ENCODE assay signal across 20 cellular contexts in the genomic region with DNA sequence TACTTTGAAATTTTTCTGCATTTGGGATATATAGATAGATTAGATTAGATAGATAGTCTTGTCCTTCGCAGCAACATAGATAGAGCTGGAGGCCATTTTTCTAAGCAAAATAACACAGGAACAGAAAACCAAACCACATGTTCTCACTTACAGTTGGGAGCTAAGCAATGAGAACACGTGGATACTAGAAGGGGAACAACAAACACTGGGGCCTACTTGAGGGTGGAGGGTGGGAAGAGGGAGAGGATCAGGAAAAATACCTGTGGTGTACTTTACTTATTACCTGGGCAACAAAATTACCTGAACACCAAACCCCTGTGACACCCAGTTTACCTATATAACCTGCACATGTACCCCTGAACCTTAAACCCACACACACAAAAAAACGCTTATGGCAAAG. TPM values are rescaled to one million over a fixed set of nuclear protein-coding genes. Genes with fewer than 3 reads are reported as not detected.
A peak's percentile ranks its signal among the peaks of the same experiment; 100 is the strongest.
DNase-seq lines count a peak whose midpoint lies in the region; ATAC-seq and TF ChIP-seq lines count a peak whose summit lies in the region.
"Had no signal": no experiment of that assay in that cellular context is flagged by ENCODE, and none has a peak within 500 bp of the region (broad histone marks: within the 10 kb centered on the region; RNA-seq: fewer than 3 reads in every experiment).

No MANE protein-coding gene starts in this region.

- H3K36me3 Mint-ChIP-seq in activated naive CD8-positive, alpha-beta T cell, result peaks cover 10% of the 10 kb centered on the region
- H3K36me3 Mint-ChIP-seq in activated naive CD8-positive, alpha-beta T cell treated with anti-CD3 and anti-CD28 coated beads for 36 hours, result peaks cover 32% of the 10 kb centered on the region

- peak overlapping the region; percentile 4 for H3K27ac Mint-ChIP-seq in activated naive CD8-positive, alpha-beta T cell
- no peak overlapping the region for H3K27ac Mint-ChIP-seq in activated naive CD8-positive, alpha-beta T cell treated with anti-CD3 and anti-CD28 coated beads for 36 hours

- H3K9me3 ChIP-seq in right lobe of liver (no peaks in the 10 kb centered on the region), upper lobe of left lung (no peaks in the 10 kb centered on the region)
- H3K9me3 ChIP-seq: Peyer's patch had no signal

- TF ChIP-seq POLR2A in right lobe of liver (IDR thresholded peaks at IDR 0.05), result no peak
- TF ChIP-seq POLR2A in upper lobe of left lung (IDR thresholded peaks at IDR 0.05), result no peak

- peak overlapping the region; percentile 40; the same call in 1 of the 2 replicates for H3K27ac ChIP-seq in VCaP
- peak overlapping the region in 2 of 3 donors; percentile 24 to 60 for H3K27ac ChIP-seq in right lobe of liver
- peak overlapping the region; percentile 46 to 80 (median 76) for H3K27ac ChIP-seq in upper lobe of left lung
- H3K27ac ChIP-seq: Peyer's patch had no signal

- peak in 2 of 4 donors; percentile 77 to 88 for TF ChIP-seq EP300 in upper lobe of left lung (IDR thresholded peaks at IDR 0.05)

- intact Hi-C loops in right lobe of liver (cut with DNase I), result no loop called here

- peaks cover 8 to 86% (median 35%) of the 10 kb centered on the region in 4 donors for H3K36me3 ChIP-seq in right lobe of liver
- H3K36me3 ChIP-seq in upper lobe of left lung, result peaks cover 32 to 93% (median 65%) of the 10 kb centered on the region in 4 donors

- no peak for ATAC-seq in right lobe of liver
- ATAC-seq in upper lobe of left lung (ENCODE audit: low FRiP score in 2 of 2), result peak; percentile 44 to 87
- no peak for ATAC-seq in HG03520 (IDR thresholded peaks at IDR 0.05; ENCODE audit: unreplicated experiment)
- no peak for ATAC-seq in HG03045 (IDR thresholded peaks at IDR 0.05; ENCODE audit: unreplicated experiment)

- no peak overlapping the region for H3K4me3 Mint-ChIP-seq in activated naive CD8-positive, alpha-beta T cell
- H3K4me3 Mint-ChIP-seq in activated naive CD8-positive, alpha-beta T cell treated with anti-CD3 and anti-CD28 coated beads for 36 hours, result no peak overlapping the region
- H3K4me3 Mint-ChIP-seq: CD8-positive, alpha-beta memory T cell had no signal

- H3K4me3 ChIP-seq in right lobe of liver (no peak overlapping the region), upper lobe of left lung (no peak overlapping the region)
- H3K4me3 ChIP-seq: Peyer's patch had no signal

- H3K27me3 ChIP-seq in right lobe of liver (no peaks in the 10 kb centered on the region), upper lobe of left lung (no peaks in the 10 kb centered on the region)
- H3K27me3 ChIP-seq: Peyer's patch had no signal

- H3K9me3 Mint-ChIP-seq in activated naive CD8-positive, alpha-beta T cell (ENCODE audit: low read depth), result no peaks in the 10 kb centered on the region
- no peaks in the 10 kb centered on the region for H3K9me3 Mint-ChIP-seq in activated naive CD8-positive, alpha-beta T cell treated with anti-CD3 and anti-CD28 coated beads for 36 hours
- H3K9me3 Mint-ChIP-seq: CD8-positive, alpha-beta memory T cell had no signal

- no peak for DNase-seq in activated naive CD8-positive, alpha-beta T cell treated with anti-CD3 and anti-CD28 coated beads for 36 hours
- no peak for DNase-seq in right lobe of liver
- peak in 1 of 2 donors; percentile 49 for DNase-seq in upper lobe of left lung
- no peak for DNase-seq in pons (ENCODE audit: low spot score)
- DNase-seq: AML-193; C1 segment of cervical spinal cord; CD8-positive, alpha-beta memory T cell; Karpas-422; MV-4-11; NCI-H1105 treated with DMSO at 0.1 percent for 48 hours; NCI-H2029 treated with DMSO at 0.1 percent for 48 hours; NCI-H2171; NCI-H345; NCI-H524; NCI-H82; Peyer's patch had no signal

- TF ChIP-seq CTCF in VCaP (conservative IDR thresholded peaks at IDR 0.05) (no peak), right lobe of liver (IDR thresholded peaks at IDR 0.05) (no peak), upper lobe of left lung (IDR thresholded peaks at IDR 0.05) (no peak)

- H3K4me1 ChIP-seq in right lobe of liver (peaks cover 0 to 29% (median 14%) of the 10 kb centered on the region in 4 donors), upper lobe of left lung (peaks cover 4 to 28% (median 14%) of the 10 kb centered on the region in 4 donors)
- H3K4me1 ChIP-seq: Peyer's patch had no signal

- 65% methylated on average over 3 of the region's 3 CpGs for WGBS in right lobe of liver (ENCODE audit: insufficient coverage, low coverage, low lambda C conversion rate, missing lambda C conversion rate)
- WGBS in upper lobe of left lung, 2 donors, result 61 to 64% methylated on average over 3 of the region's 3 CpGs

- peaks cover 3% of the 10 kb centered on the region for H3K4me1 Mint-ChIP-seq in activated naive CD8-positive, alpha-beta T cell (ENCODE audit: low read depth)
- H3K4me1 Mint-ChIP-seq in activated naive CD8-positive, alpha-beta T cell treated with anti-CD3 and anti-CD28 coated beads for 36 hours, result peaks cover 3% of the 10 kb centered on the region

- no peaks in the 10 kb centered on the region for H3K27me3 Mint-ChIP-seq in activated naive CD8-positive, alpha-beta T cell
- no peaks in the 10 kb centered on the region for H3K27me3 Mint-ChIP-seq in activated naive CD8-positive, alpha-beta T cell treated with anti-CD3 and anti-CD28 coated beads for 36 hours

RNA-seq across cellular contexts. Expression of a gene that starts 14.3 kb away (rescaled TPM):
- total RNA-seq in activated naive CD8-positive, alpha-beta T cell treated with anti-CD3 and anti-CD28 coated beads for 36 hours, result 100 to 1,000 TPM; 152 to 156 TPM
- 100 to 1,000 TPM; 109 to 172 (median 136) TPM for total RNA-seq in right lobe of liver
- 100 to 1,000 TPM; 161 to 490 (median 396) TPM for total RNA-seq in upper lobe of left lung

Comparison
In these comparisons a context has a peak if more than half of its experiments do, and no peak if none do; other contexts are left out.
1. ATAC-seq: peak in upper lobe of left lung (2 of 2); none in right lobe of liver (0 of 4), HG03520 (single experiment) and HG03045 (single experiment).
2. Peak in every context shown above with its lines, with median percentiles within 50 percentile points of each other: H3K27ac ChIP-seq.